Comparison of ENCODE assay signal across 1 cellular context in the genomic region with DNA sequence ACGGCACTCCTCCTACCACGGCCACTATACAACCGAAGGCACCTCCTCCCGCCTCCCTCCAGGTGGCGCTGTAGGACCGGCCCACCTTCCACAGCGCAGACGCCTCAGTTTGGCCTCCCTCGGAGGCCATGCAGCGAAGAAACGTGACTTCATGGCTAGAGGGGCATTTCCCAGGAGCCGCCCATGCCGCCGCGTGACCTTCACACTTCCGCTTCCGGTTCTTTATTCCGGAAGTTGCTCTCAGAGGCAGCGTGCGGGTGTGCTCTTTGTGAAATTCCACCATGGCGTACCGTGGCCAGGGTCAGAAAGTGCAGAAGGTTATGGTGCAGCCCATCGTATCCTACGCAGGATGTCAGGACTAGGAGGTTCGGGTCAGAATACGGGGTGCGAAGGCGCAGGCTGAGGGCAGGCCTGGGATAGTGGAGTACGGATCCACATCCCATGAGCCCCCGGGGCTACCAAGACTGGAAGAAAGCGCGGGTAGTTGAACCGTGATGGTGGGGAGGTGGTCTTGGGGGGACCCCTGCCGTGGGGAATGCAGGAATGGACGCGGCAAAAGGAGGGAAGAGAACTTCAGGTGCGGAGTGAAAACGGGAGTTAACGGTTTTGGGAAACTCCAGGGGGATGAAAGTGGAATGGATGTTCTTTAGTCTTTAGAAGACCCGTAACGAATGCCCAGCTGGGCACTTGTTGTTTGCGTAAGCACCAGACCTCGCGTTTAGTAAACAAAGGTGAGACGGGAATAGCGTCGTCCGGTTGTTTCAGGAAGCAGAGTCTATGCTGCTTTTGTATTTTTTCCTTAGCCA.
A peak's percentile ranks its signal among the peaks of the same experiment; 100 is the strongest.
TF ChIP-seq lines count a peak whose summit lies in the region.

Gene SNRPE (plus strand): TSS at position 221 of the 806 bp plus-strand sequence. CDS start 61 bp downstream, at position 282.

TF ChIP-seq in HepG2, 621 proteins besides CTCF, POLR2A, EP300 and RAD21 (continued from another document and continues in another):
- TF ChIP-seq, protein P1, sequence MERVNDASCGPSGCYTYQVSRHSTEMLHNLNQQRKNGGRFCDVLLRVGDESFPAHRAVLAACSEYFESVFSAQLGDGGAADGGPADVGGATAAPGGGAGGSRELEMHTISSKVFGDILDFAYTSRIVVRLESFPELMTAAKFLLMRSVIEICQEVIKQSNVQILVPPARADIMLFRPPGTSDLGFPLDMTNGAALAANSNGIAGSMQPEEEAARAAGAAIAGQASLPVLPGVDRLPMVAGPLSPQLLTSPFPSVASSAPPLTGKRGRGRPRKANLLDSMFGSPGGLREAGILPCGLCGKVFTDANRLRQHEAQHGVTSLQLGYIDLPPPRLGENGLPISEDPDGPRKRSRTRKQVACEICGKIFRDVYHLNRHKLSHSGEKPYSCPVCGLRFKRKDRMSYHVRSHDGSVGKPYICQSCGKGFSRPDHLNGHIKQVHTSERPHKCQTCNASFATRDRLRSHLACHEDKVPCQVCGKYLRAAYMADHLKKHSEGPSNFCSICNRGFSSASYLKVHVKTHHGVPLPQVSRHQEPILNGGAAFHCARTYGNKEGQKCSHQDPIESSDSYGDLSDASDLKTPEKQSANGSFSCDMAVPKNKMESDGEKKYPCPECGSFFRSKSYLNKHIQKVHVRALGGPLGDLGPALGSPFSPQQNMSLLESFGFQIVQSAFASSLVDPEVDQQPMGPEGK (CRISPR knock-in tag; IDR thresholded peaks at IDR 0.05): peak; percentile 41; the same call in 1 of the 2 replicates
- TF ChIP-seq, protein P2, sequence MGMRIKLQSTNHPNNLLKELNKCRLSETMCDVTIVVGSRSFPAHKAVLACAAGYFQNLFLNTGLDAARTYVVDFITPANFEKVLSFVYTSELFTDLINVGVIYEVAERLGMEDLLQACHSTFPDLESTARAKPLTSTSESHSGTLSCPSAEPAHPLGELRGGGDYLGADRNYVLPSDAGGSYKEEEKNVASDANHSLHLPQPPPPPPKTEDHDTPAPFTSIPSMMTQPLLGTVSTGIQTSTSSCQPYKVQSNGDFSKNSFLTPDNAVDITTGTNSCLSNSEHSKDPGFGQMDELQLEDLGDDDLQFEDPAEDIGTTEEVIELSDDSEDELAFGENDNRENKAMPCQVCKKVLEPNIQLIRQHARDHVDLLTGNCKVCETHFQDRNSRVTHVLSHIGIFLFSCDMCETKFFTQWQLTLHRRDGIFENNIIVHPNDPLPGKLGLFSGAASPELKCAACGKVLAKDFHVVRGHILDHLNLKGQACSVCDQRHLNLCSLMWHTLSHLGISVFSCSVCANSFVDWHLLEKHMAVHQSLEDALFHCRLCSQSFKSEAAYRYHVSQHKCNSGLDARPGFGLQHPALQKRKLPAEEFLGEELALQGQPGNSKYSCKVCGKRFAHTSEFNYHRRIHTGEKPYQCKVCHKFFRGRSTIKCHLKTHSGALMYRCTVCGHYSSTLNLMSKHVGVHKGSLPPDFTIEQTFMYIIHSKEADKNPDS (CRISPR knock-in tag; IDR thresholded peaks at IDR 0.05): no peak
- TF ChIP-seq, protein P3, sequence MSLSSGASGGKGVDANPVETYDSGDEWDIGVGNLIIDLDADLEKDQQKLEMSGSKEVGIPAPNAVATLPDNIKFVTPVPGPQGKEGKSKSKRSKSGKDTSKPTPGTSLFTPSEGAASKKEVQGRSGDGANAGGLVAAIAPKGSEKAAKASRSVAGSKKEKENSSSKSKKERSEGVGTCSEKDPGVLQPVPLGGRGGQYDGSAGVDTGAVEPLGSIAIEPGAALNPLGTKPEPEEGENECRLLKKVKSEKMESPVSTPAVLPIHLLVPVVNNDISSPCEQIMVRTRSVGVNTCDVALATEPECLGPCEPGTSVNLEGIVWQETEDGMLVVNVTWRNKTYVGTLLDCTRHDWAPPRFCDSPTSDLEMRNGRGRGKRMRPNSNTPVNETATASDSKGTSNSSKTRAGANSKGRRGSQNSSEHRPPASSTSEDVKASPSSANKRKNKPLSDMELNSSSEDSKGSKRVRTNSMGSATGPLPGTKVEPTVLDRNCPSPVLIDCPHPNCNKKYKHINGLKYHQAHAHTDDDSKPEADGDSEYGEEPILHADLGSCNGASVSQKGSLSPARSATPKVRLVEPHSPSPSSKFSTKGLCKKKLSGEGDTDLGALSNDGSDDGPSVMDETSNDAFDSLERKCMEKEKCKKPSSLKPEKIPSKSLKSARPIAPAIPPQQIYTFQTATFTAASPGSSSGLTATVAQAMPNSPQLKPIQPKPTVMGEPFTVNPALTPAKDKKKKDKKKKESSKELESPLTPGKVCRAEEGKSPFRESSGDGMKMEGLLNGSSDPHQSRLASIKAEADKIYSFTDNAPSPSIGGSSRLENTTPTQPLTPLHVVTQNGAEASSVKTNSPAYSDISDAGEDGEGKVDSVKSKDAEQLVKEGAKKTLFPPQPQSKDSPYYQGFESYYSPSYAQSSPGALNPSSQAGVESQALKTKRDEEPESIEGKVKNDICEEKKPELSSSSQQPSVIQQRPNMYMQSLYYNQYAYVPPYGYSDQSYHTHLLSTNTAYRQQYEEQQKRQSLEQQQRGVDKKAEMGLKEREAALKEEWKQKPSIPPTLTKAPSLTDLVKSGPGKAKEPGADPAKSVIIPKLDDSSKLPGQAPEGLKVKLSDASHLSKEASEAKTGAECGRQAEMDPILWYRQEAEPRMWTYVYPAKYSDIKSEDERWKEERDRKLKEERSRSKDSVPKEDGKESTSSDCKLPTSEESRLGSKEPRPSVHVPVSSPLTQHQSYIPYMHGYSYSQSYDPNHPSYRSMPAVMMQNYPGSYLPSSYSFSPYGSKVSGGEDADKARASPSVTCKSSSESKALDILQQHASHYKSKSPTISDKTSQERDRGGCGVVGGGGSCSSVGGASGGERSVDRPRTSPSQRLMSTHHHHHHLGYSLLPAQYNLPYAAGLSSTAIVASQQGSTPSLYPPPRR (CRISPR knock-in tag; IDR thresholded peaks at IDR 0.05; ENCODE audit: borderline replicate concordance): peak; percentile 50; the same call in 1 of the 2 replicates
- TF ChIP-seq, protein P4, sequence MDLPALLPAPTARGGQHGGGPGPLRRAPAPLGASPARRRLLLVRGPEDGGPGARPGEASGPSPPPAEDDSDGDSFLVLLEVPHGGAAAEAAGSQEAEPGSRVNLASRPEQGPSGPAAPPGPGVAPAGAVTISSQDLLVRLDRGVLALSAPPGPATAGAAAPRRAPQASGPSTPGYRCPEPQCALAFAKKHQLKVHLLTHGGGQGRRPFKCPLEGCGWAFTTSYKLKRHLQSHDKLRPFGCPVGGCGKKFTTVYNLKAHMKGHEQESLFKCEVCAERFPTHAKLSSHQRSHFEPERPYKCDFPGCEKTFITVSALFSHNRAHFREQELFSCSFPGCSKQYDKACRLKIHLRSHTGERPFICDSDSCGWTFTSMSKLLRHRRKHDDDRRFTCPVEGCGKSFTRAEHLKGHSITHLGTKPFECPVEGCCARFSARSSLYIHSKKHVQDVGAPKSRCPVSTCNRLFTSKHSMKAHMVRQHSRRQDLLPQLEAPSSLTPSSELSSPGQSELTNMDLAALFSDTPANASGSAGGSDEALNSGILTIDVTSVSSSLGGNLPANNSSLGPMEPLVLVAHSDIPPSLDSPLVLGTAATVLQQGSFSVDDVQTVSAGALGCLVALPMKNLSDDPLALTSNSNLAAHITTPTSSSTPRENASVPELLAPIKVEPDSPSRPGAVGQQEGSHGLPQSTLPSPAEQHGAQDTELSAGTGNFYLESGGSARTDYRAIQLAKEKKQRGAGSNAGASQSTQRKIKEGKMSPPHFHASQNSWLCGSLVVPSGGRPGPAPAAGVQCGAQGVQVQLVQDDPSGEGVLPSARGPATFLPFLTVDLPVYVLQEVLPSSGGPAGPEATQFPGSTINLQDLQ (CRISPR knock-in tag; IDR thresholded peaks at IDR 0.05): no peak
- TF ChIP-seq ZNF790 (CRISPR knock-in tag; IDR thresholded peaks at IDR 0.05; ENCODE audit: borderline replicate concordance): no peak
- TF ChIP-seq ZNF800 (CRISPR knock-in tag; IDR thresholded peaks at IDR 0.05): no peak
- peak; percentile 41; the same call in 1 of the 2 replicates for TF ChIP-seq ZSCAN21 (CRISPR knock-in tag; IDR thresholded peaks at IDR 0.05; ENCODE audit: borderline replicate concordance)
- no peak for TF ChIP-seq ZNF333 (CRISPR knock-in tag; IDR thresholded peaks at IDR 0.05; ENCODE audit: borderline replicate concordance)
- peak; percentile 81; the same call in 1 of the 2 replicates for TF ChIP-seq ZFP82 (CRISPR knock-in tag; IDR thresholded peaks at IDR 0.05; ENCODE audit: borderline replicate concordance)
- TF ChIP-seq ZNF75D (CRISPR knock-in tag; IDR thresholded peaks at IDR 0.05; ENCODE audit: borderline replicate concordance): no peak
- TF ChIP-seq BHLHE40 (IDR thresholded peaks at IDR 0.05; ENCODE audit: low read length): peak; percentile 100
- no peak for TF ChIP-seq CCAR2 (optimal IDR thresholded peaks at IDR 0.05; ENCODE audit: low read depth, low read length)
- TF ChIP-seq JUNB (CRISPR knock-in tag; IDR thresholded peaks at IDR 0.05; ENCODE audit: borderline replicate concordance): no peak; the same call in 1 of the 2 replicates
- TF ChIP-seq KLF16 (CRISPR knock-in tag; IDR thresholded peaks at IDR 0.05): peak in 1 of 2 experiments; percentile 81; a peak in 1 of 4 replicates
- 0 out of 2 replicates have a peak, but pooled peaks have one; percentile 23 for TF ChIP-seq ZNF629 (CRISPR knock-in tag; conservative IDR thresholded peaks at IDR 0.05)
- TF ChIP-seq ONECUT2 (CRISPR knock-in tag; IDR thresholded peaks at IDR 0.05): no peak
- peak; percentile 67 for TF ChIP-seq RXRB (CRISPR knock-in tag; IDR thresholded peaks at IDR 0.05; ENCODE audit: borderline replicate concordance)
- no peak for TF ChIP-seq MAFF (IDR thresholded peaks at IDR 0.05; ENCODE audit: low read depth, low read length)
- TF ChIP-seq, protein P5, sequence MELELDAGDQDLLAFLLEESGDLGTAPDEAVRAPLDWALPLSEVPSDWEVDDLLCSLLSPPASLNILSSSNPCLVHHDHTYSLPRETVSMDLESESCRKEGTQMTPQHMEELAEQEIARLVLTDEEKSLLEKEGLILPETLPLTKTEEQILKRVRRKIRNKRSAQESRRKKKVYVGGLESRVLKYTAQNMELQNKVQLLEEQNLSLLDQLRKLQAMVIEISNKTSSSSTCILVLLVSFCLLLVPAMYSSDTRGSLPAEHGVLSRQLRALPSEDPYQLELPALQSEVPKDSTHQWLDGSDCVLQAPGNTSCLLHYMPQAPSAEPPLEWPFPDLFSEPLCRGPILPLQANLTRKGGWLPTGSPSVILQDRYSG (CRISPR knock-in tag; IDR thresholded peaks at IDR 0.05): peak; percentile 48; the same call in 1 of the 2 replicates
- TF ChIP-seq NFYB (CRISPR knock-in tag; IDR thresholded peaks at IDR 0.05): peak; percentile 25
- TF ChIP-seq SNAPC2 (CRISPR knock-in tag; IDR thresholded peaks at IDR 0.05): peak; percentile 84
- no peak for TF ChIP-seq ZNF7 (CRISPR knock-in tag; IDR thresholded peaks at IDR 0.05)
- TF ChIP-seq ZNF569 (CRISPR knock-in tag; IDR thresholded peaks at IDR 0.05; ENCODE audit: borderline replicate concordance): no peak
- TF ChIP-seq ZNF564 (CRISPR knock-in tag; IDR thresholded peaks at IDR 0.05): peak; percentile 68; the same call in 1 of the 2 replicates
- no peak for TF ChIP-seq ZNF3 (CRISPR knock-in tag; IDR thresholded peaks at IDR 0.05)
- no peak; the same call in 1 of the 2 replicates for TF ChIP-seq ZFP41 (CRISPR knock-in tag; IDR thresholded peaks at IDR 0.05; ENCODE audit: borderline replicate concordance)
- TF ChIP-seq, protein P6, sequence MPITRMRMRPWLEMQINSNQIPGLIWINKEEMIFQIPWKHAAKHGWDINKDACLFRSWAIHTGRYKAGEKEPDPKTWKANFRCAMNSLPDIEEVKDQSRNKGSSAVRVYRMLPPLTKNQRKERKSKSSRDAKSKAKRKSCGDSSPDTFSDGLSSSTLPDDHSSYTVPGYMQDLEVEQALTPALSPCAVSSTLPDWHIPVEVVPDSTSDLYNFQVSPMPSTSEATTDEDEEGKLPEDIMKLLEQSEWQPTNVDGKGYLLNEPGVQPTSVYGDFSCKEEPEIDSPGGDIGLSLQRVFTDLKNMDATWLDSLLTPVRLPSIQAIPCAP (CRISPR knock-in tag; IDR thresholded peaks at IDR 0.05; ENCODE audit: low read depth): no peak
- peak; percentile 87 for TF ChIP-seq ZMYM4 (CRISPR knock-in tag; IDR thresholded peaks at IDR 0.05)
- peak; percentile 67; the same call in 1 of the 2 replicates for TF ChIP-seq ZC3H4 (CRISPR knock-in tag; IDR thresholded peaks at IDR 0.05; ENCODE audit: borderline replicate concordance)
- TF ChIP-seq ZNF577 (CRISPR knock-in tag; IDR thresholded peaks at IDR 0.05; ENCODE audit: borderline replicate concordance, low read depth): no peak
- TF ChIP-seq, protein P7, sequence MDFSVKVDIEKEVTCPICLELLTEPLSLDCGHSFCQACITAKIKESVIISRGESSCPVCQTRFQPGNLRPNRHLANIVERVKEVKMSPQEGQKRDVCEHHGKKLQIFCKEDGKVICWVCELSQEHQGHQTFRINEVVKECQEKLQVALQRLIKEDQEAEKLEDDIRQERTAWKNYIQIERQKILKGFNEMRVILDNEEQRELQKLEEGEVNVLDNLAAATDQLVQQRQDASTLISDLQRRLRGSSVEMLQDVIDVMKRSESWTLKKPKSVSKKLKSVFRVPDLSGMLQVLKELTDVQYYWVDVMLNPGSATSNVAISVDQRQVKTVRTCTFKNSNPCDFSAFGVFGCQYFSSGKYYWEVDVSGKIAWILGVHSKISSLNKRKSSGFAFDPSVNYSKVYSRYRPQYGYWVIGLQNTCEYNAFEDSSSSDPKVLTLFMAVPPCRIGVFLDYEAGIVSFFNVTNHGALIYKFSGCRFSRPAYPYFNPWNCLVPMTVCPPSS (IDR thresholded peaks at IDR 0.05): no peak
- peak; percentile 49; the same call in 1 of the 2 replicates for TF ChIP-seq ZNF367 (CRISPR knock-in tag; IDR thresholded peaks at IDR 0.05; ENCODE audit: borderline replicate concordance)
- TF ChIP-seq THRA (CRISPR knock-in tag; IDR thresholded peaks at IDR 0.05; ENCODE audit: borderline replicate concordance): peak; percentile 52; the same call in 1 of the 2 replicates
